Comparison of ENCODE assay signal across 9 cellular contexts in genomic region chr17:62692721-62693431, GRCh38.
DNase-seq lines count a peak whose midpoint lies in the region; ATAC-seq and TF ChIP-seq lines count a peak whose summit lies in the region.
"Had no signal": no experiment of that assay in that cellular context is flagged by ENCODE, and none has a peak within 500 bp of the region (broad histone marks: within the 10 kb centered on the region; RNA-seq: fewer than 3 reads in every experiment).

No MANE protein-coding gene starts in this region.

- no peak for ATAC-seq in HG03108 (IDR thresholded peaks at IDR 0.05; ENCODE audit: unreplicated experiment)
- ATAC-seq in HG02852 (IDR thresholded peaks at IDR 0.05; ENCODE audit: unreplicated experiment) = no peak

- H3K36me3 ChIP-seq in Loucy (ENCODE audit: insufficient read depth, low read length) = no peaks in the 10 kb centered on the region
- H3K36me3 ChIP-seq in osteoblast (ENCODE audit: insufficient read depth, low read length) = peaks cover 52% of the 10 kb centered on the region

- H3K27ac ChIP-seq in dorsolateral prefrontal cortex (no peak overlapping the region), osteoblast (ENCODE audit: low read depth, low read length) (no peak overlapping the region)
- H3K27ac ChIP-seq: hepatocyte had no signal

- H3K9me2 ChIP-seq in Loucy (replicated peaks; ENCODE audit: low read depth, low read length) = no peaks in the 10 kb centered on the region

- H3K4me2 ChIP-seq in Loucy (ENCODE audit: low read depth, low read length, poor library complexity, severe bottlenecking) = no peak overlapping the region
- no peak overlapping the region for H3K4me2 ChIP-seq in osteoblast (ENCODE audit: insufficient read depth, low read length)
- H3K4me2 ChIP-seq: hepatocyte had no signal

- H3K79me2 ChIP-seq in Loucy (ENCODE audit: insufficient read depth, low read length) (no peaks in the 10 kb centered on the region), osteoblast (ENCODE audit: insufficient read depth, low read length) (no peaks in the 10 kb centered on the region)
- H3K79me2 ChIP-seq: hepatocyte had no signal

- TF ChIP-seq CTCF in GM12872 (IDR thresholded peaks at IDR 0.05; ENCODE audit: insufficient read depth, low read depth, low read length) (peak; percentile 52), Loucy (conservative IDR thresholded peaks at IDR 0.05; ENCODE audit: low read length) (peak; percentile 37), dorsolateral prefrontal cortex (IDR thresholded peaks at IDR 0.05 in 54 of 56, conservative IDR thresholded peaks at IDR 0.05 in 2 of 56; ENCODE audit: low read depth in 1 of 56, partially characterized antibody in 56 of 56) (peak in 30 of 56 donors; percentile 8 to 40 (median 19)), osteoblast (IDR thresholded peaks at IDR 0.05; ENCODE audit: extremely low read depth, low read depth, low read length) (peak; percentile 55)

- no peak for DNase-seq in dorsolateral prefrontal cortex
- DNase-seq in osteoblast (ENCODE audit: insufficient read length, low spot score, missing footprints) = peak; percentile 91
- no peak for DNase-seq in activated CD8-positive, alpha-beta memory T cell treated with anti-CD3 and anti-CD28 coated beads, Interleukin-2, amount 50 U/mL, for 4 hours
- DNase-seq: activated B cell treated with CpG ODN at 0.5 μM for 24 hours had no signal

- H3K9me3 ChIP-seq in Loucy (ENCODE audit: insufficient read depth, low read depth, low read length) = no peaks in the 10 kb centered on the region
- H3K9me3 ChIP-seq in osteoblast (ENCODE audit: low read depth, low read length) = no peaks in the 10 kb centered on the region

- H3K4me1 ChIP-seq in Loucy (ENCODE audit: insufficient read depth, low read length, poor library complexity, severe bottlenecking) (no peaks in the 10 kb centered on the region), osteoblast (ENCODE audit: insufficient read depth, low read length) (peaks cover 10% of the 10 kb centered on the region)

- intact Hi-C loops in dorsolateral prefrontal cortex (cut with DNase I) = no loop called here

- H2AFZ ChIP-seq in Loucy (ENCODE audit: low read length) (no peak overlapping the region), osteoblast (ENCODE audit: low read length) (no peak overlapping the region)
- H2AFZ ChIP-seq: hepatocyte had no signal

- H3K27me3 ChIP-seq in Loucy (ENCODE audit: insufficient read depth, low read length, poor library complexity, severe bottlenecking) (no peaks in the 10 kb centered on the region), dorsolateral prefrontal cortex (no peaks in the 10 kb centered on the region), osteoblast (ENCODE audit: insufficient read depth, low read length) (no peaks in the 10 kb centered on the region)
- H3K27me3 ChIP-seq: hepatocyte had no signal

- no peak overlapping the region for H3K9ac ChIP-seq in Loucy (ENCODE audit: low read depth, low read length, poor library complexity, severe bottlenecking)

- H3K4me3 ChIP-seq in Loucy (ENCODE audit: low read length, poor library complexity, severe bottlenecking) = no peak overlapping the region
- H3K4me3 ChIP-seq in dorsolateral prefrontal cortex = no peak overlapping the region
- no peak overlapping the region for H3K4me3 ChIP-seq in osteoblast (ENCODE audit: insufficient read depth, low read length)
- H3K4me3 ChIP-seq: hepatocyte had no signal

- H4K20me1 ChIP-seq in Loucy (ENCODE audit: insufficient read depth, low read length, poor library complexity, severe bottlenecking) = no peaks in the 10 kb centered on the region
- peaks cover 19% of the 10 kb centered on the region for H4K20me1 ChIP-seq in osteoblast (ENCODE audit: insufficient read depth, low read length)

- no peaks in the 10 kb centered on the region for H3F3A ChIP-seq in Loucy (ENCODE audit: low read depth)
